15 cellular contexts compared by ENCODE assay signal in the genomic region with DNA sequence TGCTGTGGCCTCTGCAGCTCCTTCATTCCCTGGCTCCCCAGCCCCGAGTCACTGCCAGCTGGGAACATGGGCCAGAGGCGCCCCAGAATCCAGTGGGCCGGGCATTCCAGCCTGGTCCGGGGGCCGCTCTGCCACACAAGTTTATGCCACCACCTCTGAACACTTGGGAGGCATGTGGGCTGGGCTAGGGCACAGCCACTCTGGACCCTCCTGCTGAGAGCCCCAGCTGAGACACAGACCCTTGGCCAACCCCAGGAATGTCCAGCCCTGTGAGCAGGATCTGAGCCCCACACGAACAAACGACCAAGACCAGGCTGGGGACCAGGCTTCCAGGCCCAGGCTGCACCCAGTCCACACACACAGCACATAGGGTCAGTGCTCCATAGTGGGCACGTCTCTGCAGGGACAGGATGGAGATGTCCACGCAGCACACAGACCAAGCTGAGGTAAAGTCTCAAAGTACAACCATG. TPM values are rescaled to one million over a fixed set of nuclear protein-coding genes. Genes with fewer than 3 reads are reported as not detected.
A peak's percentile ranks its signal among the peaks of the same experiment; 100 is the strongest.
DNase-seq lines count a peak whose midpoint lies in the region; ATAC-seq, FAIRE-seq and TF ChIP-seq lines count a peak whose summit lies in the region.
"Had no signal": no experiment of that assay in that cellular context is flagged by ENCODE, and none has a peak within 500 bp of the region (broad histone marks: within the 10 kb centered on the region; RNA-seq: fewer than 3 reads in every experiment).

No MANE protein-coding gene starts in this region.

- H3K4me1 ChIP-seq in A549 = peaks cover 24% of the 10 kb centered on the region
- H3K4me1 ChIP-seq in HCT116 (ENCODE audit: control insufficient read depth in 1 of 2, insufficient read depth in 2 of 2, low read length in 2 of 2) = peaks cover 8 to 24% of the 10 kb centered on the region in 2 experiments

- no peaks in the 10 kb centered on the region for H3K27me3 ChIP-seq in HCT116 (ENCODE audit: insufficient read depth, low read length)

- TF ChIP-seq CTCF in A549 (IDR thresholded peaks at IDR 0.05) (no peak), HCT116 (IDR thresholded peaks at IDR 0.05 in 2 of 3, conservative IDR thresholded peaks at IDR 0.05 in 1 of 3; ENCODE audit: borderline replicate concordance in 1 of 3, insufficient read depth in 1 of 3, low read depth in 2 of 3, low read length in 2 of 3) (no peak)

- no peaks in the 10 kb centered on the region for H3K36me3 ChIP-seq in HCT116 (ENCODE audit: control insufficient read depth in 1 of 2, insufficient read depth in 2 of 2, low read length in 2 of 2)

- no peak overlapping the region for H3K4me3 ChIP-seq in A549
- no peak overlapping the region for H3K4me3 ChIP-seq in HCT116 (replicated peaks in 1 of 2; ENCODE audit: low read depth in 1 of 2, low read length in 2 of 2)

- intact Hi-C loops in HCT116 (cut with micrococcal nuclease) = loop anchor here (1.0 kb wide), 2 partner anchors 32 to 108 kb away; no protein-coding TSS in a partner anchor

- TF ChIP-seq EP300 in A549 (IDR thresholded peaks at IDR 0.05) = no peak

- H3K9me3 ChIP-seq in A549 (no peaks in the 10 kb centered on the region), HCT116 (ENCODE audit: control insufficient read depth in 1 of 2, insufficient read depth in 1 of 2, low read depth in 1 of 2, low read length in 2 of 2) (no peaks in the 10 kb centered on the region)

- no peak for TF ChIP-seq POLR2A in A549 (IDR thresholded peaks at IDR 0.05; ENCODE audit: low read length)
- TF ChIP-seq POLR2A in HCT116 (IDR thresholded peaks at IDR 0.05; ENCODE audit: borderline replicate concordance, extremely low read depth, insufficient read depth, insufficient read length) = no peak

- ATAC-seq in A549 (peak; percentile 3 to 48; a peak in 4 of 6 replicates), HCT116 (peak; percentile 14), left lobe of liver (peak; percentile 13), HG03432 (IDR thresholded peaks at IDR 0.05; ENCODE audit: unreplicated experiment) (no peak)
- ATAC-seq in activated T-helper 17 cell treated with anti-CD3 and anti-CD28 coated beads, Interleukin-2, amount 50 U/mL, for 72 hours (replicated peaks) = peak; percentile 29

- no peak overlapping the region for H3K27ac ChIP-seq in A549
- H3K27ac ChIP-seq in HCT116 (ENCODE audit: low read depth, low read length) = no peak overlapping the region; the same call in 1 of the 2 replicates

- H3K4me3 Mint-ChIP-seq in activated T-helper 17 cell treated with anti-CD3 and anti-CD28 coated beads, Interleukin-2, amount 50 U/mL, for 72 hours = no peak overlapping the region

- H3K9me2 ChIP-seq in HCT116 (ENCODE audit: insufficient read depth) = no peaks in the 10 kb centered on the region

- BruUV-seq in HCT116 (replicated peaks; lab: Mats Ljungman, UMichigan) = no TSS peak

- CTCF ChIA-PET in A549 (lab: Yijun Ruan, JAX) = interaction anchor here (0.6 to 5.7 kb wide), 24 partner anchors 8 to 230 kb away, joined by 3 to 53 read pairs (median 6); a partner anchor contains a TSS
- CTCF ChIA-PET in HCT116 (lab: Charles Lee) = interaction anchor here (0.8 to 1.9 kb wide), 5 partner anchors 8 to 52 kb away, joined by 3 to 7 read pairs (median 3); no protein-coding TSS in a partner anchor

- no peak for TF ChIP-seq RAD21 in A549 (conservative IDR thresholded peaks at IDR 0.05 in 1 of 2, IDR thresholded peaks at IDR 0.05 in 1 of 2)
- TF ChIP-seq RAD21 in HCT116 (IDR thresholded peaks at IDR 0.05; ENCODE audit: low read depth) = no peak

- no peaks in the 10 kb centered on the region for H3K36me3 Mint-ChIP-seq in activated T-helper 17 cell treated with anti-CD3 and anti-CD28 coated beads, Interleukin-2, amount 50 U/mL, for 72 hours (ENCODE audit: low read depth)

- POLR2A ChIA-PET in A549 (lab: Yijun Ruan, JAX) = no interaction called here
- POLR2A ChIA-PET in HCT116 (lab: Charles Lee) = no interaction called here

- WGBS in A549 (ENCODE audit: missing lambda C conversion rate) = 33% methylated on average over 4 of the region's 9 CpGs

- RAD21 ChIA-PET in HCT116 (lab: Charles Lee; ENCODE audit: low non-redundant PET in 1 of 2, low total read pairs in 2 of 2, uncharacterized antibody in 2 of 2, unreplicated experiment in 2 of 2) = no interaction called here

- no peaks in the 10 kb centered on the region for H3K4me1 Mint-ChIP-seq in activated T-helper 17 cell treated with anti-CD3 and anti-CD28 coated beads, Interleukin-2, amount 50 U/mL, for 72 hours

- no peak overlapping the region for H3K9ac ChIP-seq in HCT116 (ENCODE audit: low read length)

- no peaks in the 10 kb centered on the region for H3K9me3 Mint-ChIP-seq in activated T-helper 17 cell treated with anti-CD3 and anti-CD28 coated beads, Interleukin-2, amount 50 U/mL, for 72 hours

- H3K4me2 ChIP-seq in A549 (no peak overlapping the region), HCT116 (ENCODE audit: low read length) (no peak overlapping the region)

- H3K79me2 ChIP-seq in HCT116 (ENCODE audit: insufficient read depth, low read length) = no peaks in the 10 kb centered on the region

- H4K20me1 ChIP-seq in HCT116 (ENCODE audit: insufficient read depth) = no peaks in the 10 kb centered on the region

- FAIRE-seq in A549 (lab: Jason Lieb, UNC) = no peak
- FAIRE-seq: H54 had no signal

- H3K27me3 Mint-ChIP-seq in activated T-helper 17 cell treated with anti-CD3 and anti-CD28 coated beads, Interleukin-2, amount 50 U/mL, for 72 hours = peaks cover 6% of the 10 kb centered on the region

- no peak overlapping the region for H2AFZ ChIP-seq in HCT116 (ENCODE audit: low read depth, low read length, poor library complexity, severe bottlenecking)

- DNase-seq in A549 (ENCODE audit: low read depth in 1 of 2, low spot score in 1 of 2) = no peak
- DNase-seq in HCT116 (ENCODE audit: low read depth, low spot score) = no peak
- no peak for DNase-seq in left lobe of liver (ENCODE audit: low spot score)
- DNase-seq in NCI-H446 (lab: John Stamatoyannopoulos, UW) = no peak
- no peak for DNase-seq in mucosa of gallbladder (ENCODE audit: low spot score)
- DNase-seq in retina = no peak
- DNase-seq: GF-D8, NCI-H2081 treated with DMSO at 0.1 percent for 48 hours, NCI-H524 treated with DMSO at 0.1 percent for 48 hours, SIG-M5 had no signal

- H3K27ac Mint-ChIP-seq in activated T-helper 17 cell treated with anti-CD3 and anti-CD28 coated beads, Interleukin-2, amount 50 U/mL, for 72 hours = no peak overlapping the region

TF ChIP-seq in A549, 52 proteins besides CTCF, POLR2A, EP300 and RAD21:
- no peak for TF ChIP-seq HDAC2 (IDR thresholded peaks at IDR 0.05)

TF ChIP-seq in HCT116, 20 proteins besides CTCF, POLR2A, EP300 and RAD21 (continues in another document):
- TF ChIP-seq SIN3A (IDR thresholded peaks at IDR 0.05; ENCODE audit: low read depth) (no peak), FOSL1 (IDR thresholded peaks at IDR 0.05; ENCODE audit: low read depth) (no peak), ZNF274 (IDR thresholded peaks at IDR 0.05; ENCODE audit: low read depth, low read length) (no peak), YY1 (IDR thresholded peaks at IDR 0.05; ENCODE audit: extremely low read depth, insufficient replicate concordance, low read depth, low read length) (no peak)
- TF ChIP-seq, protein P1, sequence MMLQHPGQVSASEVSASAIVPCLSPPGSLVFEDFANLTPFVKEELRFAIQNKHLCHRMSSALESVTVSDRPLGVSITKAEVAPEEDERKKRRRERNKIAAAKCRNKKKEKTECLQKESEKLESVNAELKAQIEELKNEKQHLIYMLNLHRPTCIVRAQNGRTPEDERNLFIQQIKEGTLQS (IDR thresholded peaks at IDR 0.05) = no peak

RNA-seq across cellular contexts. Expression of a gene that starts 33.0 kb away (rescaled TPM):
- 31.4 and 31.8 TPM in 2 replicates for polyA plus RNA-seq in A549 (2011; rRNA removed)
- 20.9 and 23.8 TPM in 2 replicates for polyA plus RNA-seq in A549 (2012; cell fraction: cytosol; rRNA removed)
- polyA plus RNA-seq in A549 (2012; cell fraction: nucleus; rRNA removed) = 23.7 and 28.7 TPM in 2 replicates
- polyA plus RNA-seq in A549 (2017; fragmentation: RNase III; extraction: RNeasy Plus Mini Kit Qiagen cat#74134 plus additional on column Dnase treatment) = 33.4 to 37.9 TPM (median 37.8 TPM) in 3 replicates
- polyA minus RNA-seq in A549 (2011; rRNA and poly(A)+ RNA removed) = 27.1 and 30.7 TPM in 2 replicates
- 42.8 TPM for total RNA-seq in HCT116 (2021; ENCODE audit: unreplicated experiment)
- polyA plus RNA-seq in HCT116 (2012) = 25.1 and 25.2 TPM in 2 replicates
- total RNA-seq in activated T-helper 17 cell treated with anti-CD3 and anti-CD28 coated beads, Interleukin-2, amount 50 U/mL, for 72 hours = 10 to 100 TPM; 23.7 to 40.3 TPM
- 18.2 TPM for total RNA-seq in left lobe of liver
- 40.8 TPM for total RNA-seq in mucosa of gallbladder

RNA-seq across cellular contexts. Expression of a gene that starts 52.7 kb away (rescaled TPM):
- polyA plus RNA-seq in A549 (2011; rRNA removed) = 0.63 and 0.81 TPM in 2 replicates
- 0.70 and 1.2 TPM in 2 replicates for polyA plus RNA-seq in A549 (2012; cell fraction: cytosol; rRNA removed)
- polyA plus RNA-seq in A549 (2012; cell fraction: nucleus; rRNA removed) = 16.7 and 18.5 TPM in 2 replicates
- polyA plus RNA-seq in A549 (2017; fragmentation: RNase III; extraction: RNeasy Plus Mini Kit Qiagen cat#74134 plus additional on column Dnase treatment) = 3.2 to 4.9 TPM (median 4.9 TPM) in 3 replicates
- 0.33 and 0.63 TPM in 2 replicates for polyA minus RNA-seq in A549 (2011; rRNA and poly(A)+ RNA removed)
- total RNA-seq in HCT116 (2021; ENCODE audit: unreplicated experiment) = 0.96 TPM
- polyA plus RNA-seq in HCT116 (2012) = 0.68 and 0.84 TPM in 2 replicates
- total RNA-seq in activated T-helper 17 cell treated with anti-CD3 and anti-CD28 coated beads, Interleukin-2, amount 50 U/mL, for 72 hours = under 1 TPM in 1 of 2 donors, not detected in 1; 0.61 TPM
- total RNA-seq in left lobe of liver = not detected
- total RNA-seq in mucosa of gallbladder = 0.14 TPM
- total RNA-seq: HT1080, RPMI7951 had no signal
